Comparison of ENCODE assay signal across 26 cellular contexts in the genomic region with DNA sequence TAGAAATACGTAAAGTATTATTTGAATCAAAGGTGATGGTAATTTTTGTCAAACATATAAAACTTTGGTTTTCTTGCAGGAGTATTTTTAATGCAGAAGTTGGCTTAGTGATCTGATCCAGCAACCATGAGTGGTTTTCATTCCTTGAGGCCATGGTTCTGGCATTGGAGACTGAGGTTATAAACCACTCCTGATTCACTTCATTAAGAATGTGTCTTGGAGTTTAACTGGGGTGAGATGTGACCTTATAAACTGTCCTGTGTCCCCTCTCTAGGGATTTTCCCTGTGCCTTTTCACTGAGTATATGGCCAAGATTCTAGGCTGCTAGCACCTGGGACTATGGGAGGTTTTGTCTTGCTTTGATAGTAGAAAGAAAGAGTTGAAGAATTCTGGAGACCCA.
DNase-seq lines count a peak whose midpoint lies in the region; ATAC-seq, FAIRE-seq and TF ChIP-seq lines count a peak whose summit lies in the region.
"Had no signal": no experiment of that assay in that cellular context is flagged by ENCODE, and none has a peak within 500 bp of the region (broad histone marks: within the 10 kb centered on the region; RNA-seq: fewer than 3 reads in every experiment).

No MANE protein-coding gene starts in this region.

- peaks cover 0 to 4% of the 10 kb centered on the region in 2 donors for H3K27me3 Mint-ChIP-seq in stimulated activated naive B cell treated with anti-CD40 and anti-IgM and Interleukin-4, amounts not matched to agents 10 μg/mL and 1 μg/mL and 100 μg/mL, for 72 hours
- H3K27me3 Mint-ChIP-seq: B cell had no signal

- H3K27me3 ChIP-seq in psoas muscle (ENCODE audit: insufficient read depth in 3 of 3, low read length in 2 of 3) (peaks cover 0 to 2% (median 0%) of the 10 kb centered on the region in 3 donors), gastrocnemius medialis (no peaks in the 10 kb centered on the region), left lung (no peaks in the 10 kb centered on the region)
- H3K27me3 ChIP-seq: BLaER1 treated with 17β-estradiol and CSF1 and Interleukin-3, amounts not matched to agents 10 nM and 100 nM had no signal

- H3K4me1 Mint-ChIP-seq in stimulated activated naive B cell treated with anti-CD40 and anti-IgM and Interleukin-4, amounts not matched to agents 10 μg/mL and 1 μg/mL and 100 μg/mL, for 72 hours: no peaks in the 10 kb centered on the region
- H3K4me1 Mint-ChIP-seq: B cell had no signal

- no peaks in the 10 kb centered on the region for H3K36me3 Mint-ChIP-seq in stimulated activated naive B cell treated with anti-CD40 and anti-IgM and Interleukin-4, amounts not matched to agents 10 μg/mL and 1 μg/mL and 100 μg/mL, for 72 hours
- H3K36me3 Mint-ChIP-seq: CD8-positive, alpha-beta T cell had no signal

- H3K27ac ChIP-seq in psoas muscle (peak overlapping the region; percentile 66), gastrocnemius medialis (peak overlapping the region; percentile 41 to 62 (median 48)), left lung (no peak overlapping the region)
- H3K27ac ChIP-seq: 22Rv1; A549; BLaER1 treated with 17β-estradiol and CSF1 and Interleukin-3, amounts not matched to agents 10 nM and 100 nM; C4-2B had no signal

- no peaks in the 10 kb centered on the region for H3K36me3 ChIP-seq in psoas muscle (ENCODE audit: insufficient read depth in 1 of 2, low read depth in 1 of 2)
- H3K36me3 ChIP-seq in gastrocnemius medialis: no peaks in the 10 kb centered on the region
- H3K36me3 ChIP-seq in left lung: no peaks in the 10 kb centered on the region
- H3K36me3 ChIP-seq: BLaER1 treated with 17β-estradiol and CSF1 and Interleukin-3, amounts not matched to agents 10 nM and 100 nM had no signal

- no peak overlapping the region for H3K4me3 ChIP-seq in psoas muscle
- no peak overlapping the region for H3K4me3 ChIP-seq in gastrocnemius medialis
- no peak overlapping the region for H3K4me3 ChIP-seq in left lung
- H3K4me3 ChIP-seq: A549; BLaER1 treated with 17β-estradiol and CSF1 and Interleukin-3, amounts not matched to agents 10 nM and 100 nM; GM12878 had no signal

- WGBS in psoas muscle, 3 donors: 78 to 85% (median 80%) methylated on average over 1 of the region's 1 CpG

- TF ChIP-seq POLR2A in gastrocnemius medialis (IDR thresholded peaks at IDR 0.05): no peak

- peak; percentile 37 for DNase-seq in RCC 7860 (ENCODE audit: low spot score)
- DNase-seq in kidney tubule cell (ENCODE audit: low spot score): peak; percentile 35
- DNase-seq in psoas muscle: no peak
- DNase-seq in gastrocnemius medialis: no peak
- no peak for DNase-seq in left lung
- no peak for DNase-seq in NOMO-1 (lab: John Stamatoyannopoulos, UW; ENCODE audit: unreplicated experiment in 2 of 2)
- DNase-seq in stimulated activated naive B cell treated with anti-CD40 and anti-IgM and Interleukin-4, amounts not matched to agents 10 μg/mL and 1 μg/mL and 100 μg/mL, for 72 hours: no peak
- DNase-seq: AML-193; CD4-positive, alpha-beta T cell; CD8-positive, alpha-beta T cell; DMS 273 treated with DMSO at 0.1 percent for 48 hours; DMS153; DMS53; DMS79; DND-41; EL; GDM1 had no signal

- peak; percentile 71 to 91 (median 82) for ATAC-seq in psoas muscle
- peak; percentile 77 to 89 for ATAC-seq in gastrocnemius medialis
- no peak for ATAC-seq in left lung
- no peak for ATAC-seq in stimulated activated naive B cell treated with anti-CD40 and anti-IgM and Interleukin-4, amounts not matched to agents 10 μg/mL and 1 μg/mL and 100 μg/mL, for 72 hours (replicated peaks)
- no peak for ATAC-seq in GM21367 (IDR thresholded peaks at IDR 0.05; ENCODE audit: unreplicated experiment)
- ATAC-seq: A549; CD8-positive, alpha-beta T cell; GM12878 had no signal

- intact Hi-C loops in psoas muscle (cut with DNase I): no loop called here
- intact Hi-C loops in gastrocnemius medialis (cut with DNase I; ENCODE audit: low total_unique reads): no loop called here
- intact Hi-C loops in left lung (cut with DNase I): no loop called here

- H3K27ac Mint-ChIP-seq in stimulated activated naive B cell treated with anti-CD40 and anti-IgM and Interleukin-4, amounts not matched to agents 10 μg/mL and 1 μg/mL and 100 μg/mL, for 72 hours: no peak overlapping the region
- H3K27ac Mint-ChIP-seq: B cell; CD4-positive, alpha-beta T cell; CD8-positive, alpha-beta T cell had no signal

- TF ChIP-seq CTCF in psoas muscle (IDR thresholded peaks at IDR 0.05) (no peak), gastrocnemius medialis (IDR thresholded peaks at IDR 0.05 in 4 of 5, conservative IDR thresholded peaks at IDR 0.05 in 1 of 5) (no peak), left lung (IDR thresholded peaks at IDR 0.05) (no peak)

- H3K4me1 ChIP-seq in psoas muscle (peaks cover 59% of the 10 kb centered on the region), gastrocnemius medialis (peaks cover 25 to 49% of the 10 kb centered on the region in 2 donors), left lung (no peaks in the 10 kb centered on the region)
- H3K4me1 ChIP-seq: A549 had no signal

- H3K9me3 Mint-ChIP-seq in stimulated activated naive B cell treated with anti-CD40 and anti-IgM and Interleukin-4, amounts not matched to agents 10 μg/mL and 1 μg/mL and 100 μg/mL, for 72 hours: peaks cover 0 to 4% of the 10 kb centered on the region in 2 donors
- H3K9me3 Mint-ChIP-seq: CD4-positive, alpha-beta T cell; CD8-positive, alpha-beta T cell had no signal

- FAIRE-seq in RCC 7860 (lab: Jason Lieb, UNC): peak; percentile 88
- FAIRE-seq: GM12878, GM12892, GM18507 had no signal

- no peak overlapping the region for H3K4me3 Mint-ChIP-seq in stimulated activated naive B cell treated with anti-CD40 and anti-IgM and Interleukin-4, amounts not matched to agents 10 μg/mL and 1 μg/mL and 100 μg/mL, for 72 hours
- H3K4me3 Mint-ChIP-seq: B cell; CD4-positive, alpha-beta T cell; CD8-positive, alpha-beta T cell had no signal

- in situ Hi-C loops in gastrocnemius medialis (cut with MboI; ENCODE audit: low sequenced_read_pairs in 4 of 4): no loop called here

- H3K9me3 ChIP-seq in psoas muscle: no peaks in the 10 kb centered on the region
- no peaks in the 10 kb centered on the region for H3K9me3 ChIP-seq in gastrocnemius medialis
- H3K9me3 ChIP-seq in left lung: no peaks in the 10 kb centered on the region
- H3K9me3 ChIP-seq: A549; BLaER1 treated with 17β-estradiol and CSF1 and Interleukin-3, amounts not matched to agents 10 nM and 100 nM had no signal

Comparison
In these comparisons a context has a peak if more than half of its experiments do, and no peak if none do; other contexts are left out.
1. DNase-seq: peak in RCC 7860 (single experiment) and kidney tubule cell (single experiment); none in psoas muscle (0 of 2), gastrocnemius medialis (0 of 2), left lung (0 of 2), NOMO-1 (0 of 2) and stimulated activated naive B cell treated with anti-CD40 and anti-IgM and Interleukin-4, amounts not matched to agents 10 μg/mL and 1 μg/mL and 100 μg/mL, for 72 hours (single experiment).
2. ATAC-seq: peak in psoas muscle (4 of 4) and gastrocnemius medialis (2 of 2); none in left lung (single experiment), stimulated activated naive B cell treated with anti-CD40 and anti-IgM and Interleukin-4, amounts not matched to agents 10 μg/mL and 1 μg/mL and 100 μg/mL, for 72 hours (0 of 2) and GM21367 (single experiment).
3. H3K27ac ChIP-seq: peak in psoas muscle (single experiment) and gastrocnemius medialis (4 of 4); none in left lung (0 of 2).